36 cellular contexts compared by ENCODE assay signal in the genomic region with DNA sequence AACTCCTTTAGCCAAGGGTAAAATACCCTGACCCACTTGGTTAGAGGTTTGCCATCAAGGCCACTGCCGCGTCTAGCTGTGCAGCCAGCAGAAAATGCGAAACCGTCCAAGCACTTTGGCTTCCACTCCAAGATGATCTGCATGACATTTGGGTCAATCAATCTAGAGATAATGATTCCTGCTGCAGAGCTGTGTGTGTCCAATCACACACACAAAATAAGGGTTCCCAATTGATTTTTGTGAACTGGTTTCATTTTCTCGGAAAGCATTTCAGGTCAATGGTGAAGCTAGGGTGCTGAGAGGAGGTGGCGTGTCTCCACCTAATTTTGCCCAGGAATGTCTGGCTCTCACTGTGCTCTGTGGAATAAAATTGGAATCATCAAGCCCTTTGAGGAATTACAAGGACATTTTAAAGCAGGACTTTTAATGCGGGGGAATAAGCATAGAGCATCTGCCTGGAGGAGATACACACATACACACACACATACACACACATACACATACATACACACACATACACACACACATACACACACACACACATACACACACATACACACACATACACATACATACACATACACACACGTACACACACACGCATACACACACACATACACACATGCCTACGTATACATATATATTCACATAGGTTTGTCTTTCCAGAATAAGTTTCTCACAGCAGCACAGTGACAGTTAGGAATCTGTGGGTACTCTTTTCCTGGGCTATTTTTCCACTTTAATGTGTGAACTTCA.
"Had no signal": no experiment of that assay in that cellular context is flagged by ENCODE, and none has a peak within 500 bp of the region (broad histone marks: within the 10 kb centered on the region; RNA-seq: fewer than 3 reads in every experiment).

No MANE protein-coding gene starts in this region.

- H3K27me3 ChIP-seq: brain microvascular endothelial cell had no signal

- H3K4me3 Mint-ChIP-seq: activated B cell treated with CpG ODN at 0.5 μM for 24 hours; activated CD4-positive, alpha-beta memory T cell treated with anti-CD3 and anti-CD28 coated beads for 36 hours; activated CD8-positive, alpha-beta memory T cell treated with anti-CD3 and anti-CD28 coated beads, Interleukin-2, amount 10 ng/mL, durations not matched to agents 7 days and 5 days; activated naive CD4-positive, alpha-beta T cell treated with anti-CD3 and anti-CD28 coated beads, Interleukin-2, amount 10 ng/mL, durations not matched to agents 7 days and 5 days; activated naive CD8-positive, alpha-beta T cell; activated naive CD8-positive, alpha-beta T cell treated with anti-CD3 and anti-CD28 coated beads, Interleukin-2, amount 50 U/mL, for 24 hours; central memory CD8-positive, alpha-beta T cell had no signal

- H3K27ac Mint-ChIP-seq: activated B cell treated with CpG ODN at 0.5 μM for 24 hours; activated CD4-positive, alpha-beta memory T cell treated with anti-CD3 and anti-CD28 coated beads for 36 hours; activated CD8-positive, alpha-beta memory T cell treated with anti-CD3 and anti-CD28 coated beads, Interleukin-2, amount 10 ng/mL, durations not matched to agents 7 days and 5 days; activated naive CD4-positive, alpha-beta T cell treated with anti-CD3 and anti-CD28 coated beads, Interleukin-2, amount 10 ng/mL, durations not matched to agents 7 days and 5 days; activated naive CD8-positive, alpha-beta T cell; activated naive CD8-positive, alpha-beta T cell treated with anti-CD3 and anti-CD28 coated beads, Interleukin-2, amount 50 U/mL, for 24 hours had no signal

- H3K4me1 Mint-ChIP-seq: activated B cell treated with CpG ODN at 0.5 μM for 24 hours; activated CD8-positive, alpha-beta memory T cell treated with anti-CD3 and anti-CD28 coated beads, Interleukin-2, amount 10 ng/mL, durations not matched to agents 7 days and 5 days; activated naive CD4-positive, alpha-beta T cell treated with anti-CD3 and anti-CD28 coated beads, Interleukin-2, amount 10 ng/mL, durations not matched to agents 7 days and 5 days; activated naive CD8-positive, alpha-beta T cell treated with anti-CD3 and anti-CD28 coated beads, Interleukin-2, amount 50 U/mL, for 24 hours; central memory CD8-positive, alpha-beta T cell had no signal

- H3K4me3 ChIP-seq: PC-9 had no signal

- H3K4me2 ChIP-seq: PC-9 had no signal

- H3K36me3 Mint-ChIP-seq: activated CD4-positive, alpha-beta memory T cell treated with anti-CD3 and anti-CD28 coated beads for 36 hours; activated CD8-positive, alpha-beta memory T cell treated with anti-CD3 and anti-CD28 coated beads, Interleukin-2, amount 10 ng/mL, durations not matched to agents 7 days and 5 days; activated naive CD4-positive, alpha-beta T cell treated with anti-CD3 and anti-CD28 coated beads, Interleukin-2, amount 10 ng/mL, durations not matched to agents 7 days and 5 days; activated naive CD8-positive, alpha-beta T cell had no signal

- ATAC-seq: activated CD8-positive, alpha-beta memory T cell treated with anti-CD3 and anti-CD28 coated beads, Interleukin-2, amount 10 ng/mL, durations not matched to agents 7 days and 5 days; activated naive CD8-positive, alpha-beta T cell treated with anti-CD3 and anti-CD28 coated beads, Interleukin-2, amount 50 U/mL, for 24 hours; Right ventricle myocardium inferior had no signal

- DNase-seq: activated B cell treated with CpG ODN at 0.5 μM for 24 hours; activated CD4-positive, alpha-beta memory T cell treated with anti-CD3 and anti-CD28 coated beads for 36 hours; activated CD4-positive, alpha-beta T cell treated with anti-CD3 and anti-CD28 coated beads for 4 hours; activated CD4-positive, alpha-beta T cell treated with anti-CD3 and anti-CD28 coated beads, Interleukin-2, amount 50 U/mL, for 1 hour; activated CD4-positive, CD25-positive, alpha-beta regulatory T cell treated with anti-CD3 and anti-CD28 coated beads, Interleukin-2, amount 50 U/mL, for 72 hours; activated CD8-positive, alpha-beta memory T cell treated with anti-CD3 and anti-CD28 coated beads for 24 hours; activated CD8-positive, alpha-beta memory T cell treated with anti-CD3 and anti-CD28 coated beads, Interleukin-2, amount 10 ng/mL, durations not matched to agents 7 days and 5 days; activated CD8-positive, alpha-beta memory T cell treated with anti-CD3 and anti-CD28 coated beads, Interleukin-2, amount 50 U/mL, for 48 hours; activated effector memory CD4-positive, alpha-beta T cell treated with Interleukin-2 at 50 U/mL for 16 hours; activated naive CD4-positive, alpha-beta T cell treated with anti-CD3 and anti-CD28 coated beads, Interleukin-2, amount 10 ng/mL, durations not matched to agents 7 days and 5 days; activated naive CD8-positive, alpha-beta T cell treated with anti-CD3 and anti-CD28 coated beads, Interleukin-2, amount 50 U/mL, for 24 hours; activated T-cell treated with anti-CD3 and anti-CD28 coated beads, Interleukin-2, amount 50 U/mL, for 48 hours; amniotic stem cell; aorta; brain microvascular endothelial cell; Karpas-422; KBM-7; NCI-H1048; NCI-H187; NCI-H2029 treated with DMSO at 0.1 percent for 48 hours; NCI-H2107; NCI-H2171; NCI-H510A; NCI-H526; NK-92 treated with Interleukin-12 subunit alpha and Interleukin-12 subunit beta, amount 100 ng/mL, for 24 hours; PC-9; SIG-M5; SW 1271; T-helper 1 cell; T-helper 2 cell; T-helper 9 cell had no signal

- H3K27ac ChIP-seq: brain microvascular endothelial cell, PC-9, RWPE1, VCaP had no signal

- H3K36me3 ChIP-seq: brain microvascular endothelial cell had no signal

- H3K9me3 Mint-ChIP-seq: activated B cell treated with CpG ODN at 0.5 μM for 24 hours; activated CD4-positive, alpha-beta memory T cell treated with anti-CD3 and anti-CD28 coated beads for 36 hours; activated naive CD4-positive, alpha-beta T cell treated with anti-CD3 and anti-CD28 coated beads, Interleukin-2, amount 10 ng/mL, durations not matched to agents 7 days and 5 days; central memory CD8-positive, alpha-beta T cell had no signal

- H2AFZ ChIP-seq: PC-9 had no signal
